1 cellular context compared by ENCODE assay signal in genomic region chr10:103933557-103934121, GRCh38.
TF ChIP-seq lines count a peak whose summit lies in the region.

No MANE protein-coding gene starts in this region.

TF ChIP-seq in HepG2, 621 proteins besides CTCF, POLR2A, EP300 and RAD21:
- TF ChIP-seq CSRNP2 (CRISPR knock-in tag; conservative IDR thresholded peaks at IDR 0.05; ENCODE audit: low read depth) (no peak), CBX2 (IDR thresholded peaks at IDR 0.05; ENCODE audit: low read depth, low read length) (no peak), CBX2 (CRISPR knock-in tag; IDR thresholded peaks at IDR 0.05; ENCODE audit: low read depth) (no peak), JUNB (CRISPR knock-in tag; IDR thresholded peaks at IDR 0.05; ENCODE audit: borderline replicate concordance) (no peak), U2AF2 (IDR thresholded peaks at IDR 0.05; ENCODE audit: low read depth, low read length) (no peak), ZMAT3 (CRISPR knock-in tag; conservative IDR thresholded peaks at IDR 0.05) (no peak), SRSF9 (IDR thresholded peaks at IDR 0.05; ENCODE audit: borderline replicate concordance, insufficient read depth, low read depth, low read length, poor library complexity, severe bottlenecking) (no peak), ZNF543 (CRISPR knock-in tag; IDR thresholded peaks at IDR 0.05) (no peak), MTA3 (CRISPR knock-in tag; IDR thresholded peaks at IDR 0.05) (no peak), ZNF577 (CRISPR knock-in tag; IDR thresholded peaks at IDR 0.05; ENCODE audit: borderline replicate concordance, low read depth) (no peak), HNRNPH1 (optimal IDR thresholded peaks at IDR 0.05; ENCODE audit: low read depth, low read length) (no peak), ARNT2 (CRISPR knock-in tag; IDR thresholded peaks at IDR 0.05; ENCODE audit: low read depth) (no peak), ZNF839 (CRISPR knock-in tag; IDR thresholded peaks at IDR 0.05; ENCODE audit: borderline replicate concordance) (no peak), IKZF1 (IDR thresholded peaks at IDR 0.05) (no peak), POGZ (CRISPR knock-in tag; IDR thresholded peaks at IDR 0.05) (no peak), FOSL2 (CRISPR knock-in tag; IDR thresholded peaks at IDR 0.05) (no peak)
- TF ChIP-seq, protein P1, sequence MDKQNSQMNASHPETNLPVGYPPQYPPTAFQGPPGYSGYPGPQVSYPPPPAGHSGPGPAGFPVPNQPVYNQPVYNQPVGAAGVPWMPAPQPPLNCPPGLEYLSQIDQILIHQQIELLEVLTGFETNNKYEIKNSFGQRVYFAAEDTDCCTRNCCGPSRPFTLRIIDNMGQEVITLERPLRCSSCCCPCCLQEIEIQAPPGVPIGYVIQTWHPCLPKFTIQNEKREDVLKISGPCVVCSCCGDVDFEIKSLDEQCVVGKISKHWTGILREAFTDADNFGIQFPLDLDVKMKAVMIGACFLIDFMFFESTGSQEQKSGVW (CRISPR knock-in tag; IDR thresholded peaks at IDR 0.05; ENCODE audit: borderline replicate concordance) = no peak
